10 cellular contexts compared by ENCODE assay signal in the genomic region with DNA sequence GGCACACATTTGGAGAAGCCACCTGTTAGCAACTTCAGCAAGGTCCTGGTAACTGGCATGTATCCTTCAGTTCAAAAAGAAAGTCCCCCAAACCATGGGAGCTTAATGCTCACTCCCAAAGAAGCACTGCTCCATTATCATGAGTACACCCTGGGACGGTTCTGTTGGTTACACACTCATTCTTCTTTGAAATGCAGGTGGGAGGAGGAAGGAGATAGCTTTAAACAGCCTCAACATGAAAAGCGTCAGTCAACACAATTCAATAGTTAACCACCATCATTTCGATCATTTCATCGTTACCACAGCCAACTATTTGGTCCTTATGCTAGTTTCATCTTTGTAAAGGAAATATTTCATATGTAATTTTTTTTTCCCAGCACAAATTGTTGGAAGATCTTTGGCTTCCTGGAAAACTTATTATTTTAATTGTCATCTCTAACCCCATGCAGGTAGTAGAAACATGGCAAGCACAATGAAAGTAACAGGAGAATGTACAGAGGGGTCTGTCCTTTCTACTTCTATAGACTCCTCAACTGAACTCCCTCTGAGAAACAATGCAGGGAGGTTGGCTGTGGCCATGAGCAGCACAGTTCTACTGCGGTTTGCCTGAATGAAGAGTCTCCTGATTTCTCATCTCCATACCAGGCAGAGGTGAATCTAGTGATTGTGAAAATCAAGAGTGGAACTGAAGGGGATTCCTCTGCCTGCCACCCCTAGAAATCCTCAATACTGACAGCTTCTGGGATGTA.
DNase-seq lines count a peak whose midpoint lies in the region; ATAC-seq and TF ChIP-seq lines count a peak whose summit lies in the region.
"Had no signal": no experiment of that assay in that cellular context is flagged by ENCODE, and none has a peak within 500 bp of the region (broad histone marks: within the 10 kb centered on the region; RNA-seq: fewer than 3 reads in every experiment).

No MANE protein-coding gene starts in this region.

- 59% methylated on average over 5 of the region's 5 CpGs for WGBS in HUES64
- 88 to 93% methylated on average over 5 of the region's 5 CpGs for WGBS in tibial nerve, 2 donors

- TF ChIP-seq EP300 in tibial nerve (IDR thresholded peaks at IDR 0.05) = no peak

- H3K27ac ChIP-seq in HUES64 (ENCODE audit: low read depth, low read length) (peak overlapping the region; percentile 61; the same call in 1 of the 2 replicates), WERI-Rb-1 (no peak overlapping the region), tibial nerve (no peak overlapping the region)

- CTCF ChIA-PET in activated CD4-positive, alpha-beta T cell treated with anti-CD3 and anti-CD28 coated beads for 36 hours (lab: Charles Lee) = interaction anchor here (0.6 to 1.7 kb wide), 3 partner anchors 23 to 104 kb away, joined by 3 to 5 read pairs (median 3); no protein-coding TSS in a partner anchor

- POLR2A ChIA-PET in activated CD4-positive, alpha-beta T cell treated with anti-CD3 and anti-CD28 coated beads for 36 hours (lab: Charles Lee) = interaction anchor here (0.7 to 1.2 kb wide), 5 partner anchors 13 to 183 kb away, joined by 3 to 4 read pairs (median 3); no protein-coding TSS in a partner anchor

- TF ChIP-seq CTCF in WERI-Rb-1 (IDR thresholded peaks at IDR 0.05; ENCODE audit: low read depth, low read length) (no peak), tibial nerve (IDR thresholded peaks at IDR 0.05) (no peak)

- H3K4me1 ChIP-seq in HUES64 (ENCODE audit: insufficient read depth, low read length) (peaks cover 51% of the 10 kb centered on the region), tibial nerve (peaks cover 0 to 26% (median 3%) of the 10 kb centered on the region in 4 donors)

- no peaks in the 10 kb centered on the region for H3K27me3 Mint-ChIP-seq in activated CD4-positive, alpha-beta T cell treated with anti-CD3 and anti-CD28 coated beads for 36 hours
- H3K27me3 Mint-ChIP-seq in activated naive CD8-positive, alpha-beta T cell treated with anti-CD3 and anti-CD28 coated beads for 36 hours = no peaks in the 10 kb centered on the region

- peaks cover 80% of the 10 kb centered on the region for H3K4me1 Mint-ChIP-seq in activated CD4-positive, alpha-beta T cell treated with anti-CD3 and anti-CD28 coated beads for 36 hours
- peaks cover 79% of the 10 kb centered on the region for H3K4me1 Mint-ChIP-seq in activated naive CD8-positive, alpha-beta T cell treated with anti-CD3 and anti-CD28 coated beads for 36 hours

- peak overlapping the region; percentile 62 for H3K4me3 Mint-ChIP-seq in activated CD4-positive, alpha-beta T cell treated with anti-CD3 and anti-CD28 coated beads for 36 hours
- H3K4me3 Mint-ChIP-seq in activated naive CD8-positive, alpha-beta T cell treated with anti-CD3 and anti-CD28 coated beads for 36 hours = peak overlapping the region; percentile 71

- H3K36me3 ChIP-seq in HUES64 (ENCODE audit: insufficient read depth, low read length) (peaks cover 5% of the 10 kb centered on the region; the same call in 1 of the 2 replicates), WERI-Rb-1 (no peaks in the 10 kb centered on the region), tibial nerve (no peaks in the 10 kb centered on the region)

- H3K9me3 ChIP-seq in HUES64 (ENCODE audit: insufficient read depth, low read depth, low read length) = no peaks in the 10 kb centered on the region
- H3K9me3 ChIP-seq in WERI-Rb-1 (ENCODE audit: severe bottlenecking) = no peaks in the 10 kb centered on the region
- H3K9me3 ChIP-seq in tibial nerve = no peaks in the 10 kb centered on the region

- intact Hi-C loops in activated CD4-positive, alpha-beta T cell treated with anti-CD3 and anti-CD28 coated beads for 36 hours (cut with DNase I, micrococcal nuclease) = loop anchor here (1.0 to 10.0 kb wide), 4 partner anchors 183 to 1609 kb away; a partner anchor contains a TSS

- H3K4me3 ChIP-seq in HUES64 (ENCODE audit: low read length) (no peak overlapping the region), WERI-Rb-1 (ENCODE audit: low read depth, low read length) (no peak overlapping the region), tibial nerve (no peak overlapping the region)

- H3K27ac Mint-ChIP-seq in activated CD4-positive, alpha-beta T cell treated with anti-CD3 and anti-CD28 coated beads for 36 hours = peak overlapping the region; percentile 92
- H3K27ac Mint-ChIP-seq in activated naive CD8-positive, alpha-beta T cell treated with anti-CD3 and anti-CD28 coated beads for 36 hours = peak overlapping the region; percentile 90

- H3K9ac ChIP-seq in HUES64 (ENCODE audit: low read depth, low read length) = no peak overlapping the region

- DNase-seq in activated CD4-positive, alpha-beta T cell treated with anti-CD3 and anti-CD28 coated beads for 36 hours = peak; percentile 64
- DNase-seq in activated CD4-positive, alpha-beta T cell treated with anti-CD3 and anti-CD28 coated beads for 1 hour = no peak
- DNase-seq in activated naive CD8-positive, alpha-beta T cell treated with anti-CD3 and anti-CD28 coated beads for 36 hours = no peak
- peak; percentile 33 to 41 for DNase-seq in stimulated activated CD4-positive, alpha-beta T cell treated with anti-CD3 and anti-CD28 coated beads, Interleukin-2, amount 100 ng/mL, for 24 hours
- DNase-seq in WERI-Rb-1 (no peak), tibial nerve (ENCODE audit: low spot score in 2 of 2) (no peak)
- DNase-seq: SIG-M5 had no signal

- ATAC-seq in activated CD4-positive, alpha-beta T cell treated with anti-CD3 and anti-CD28 coated beads for 36 hours = peak; percentile 70
- ATAC-seq in GM21529 (IDR thresholded peaks at IDR 0.05; ENCODE audit: unreplicated experiment) = no peak
- ATAC-seq: HCT116 had no signal

- H3K9me3 Mint-ChIP-seq in activated CD4-positive, alpha-beta T cell treated with anti-CD3 and anti-CD28 coated beads for 36 hours (ENCODE audit: low read depth) = peaks cover 2% of the 10 kb centered on the region
- no peaks in the 10 kb centered on the region for H3K9me3 Mint-ChIP-seq in activated naive CD8-positive, alpha-beta T cell treated with anti-CD3 and anti-CD28 coated beads for 36 hours

- TF ChIP-seq POLR2A in tibial nerve (IDR thresholded peaks at IDR 0.05) = no peak

- H3K27me3 ChIP-seq in HUES64 (ENCODE audit: insufficient read depth, low read length) (no peaks in the 10 kb centered on the region), WERI-Rb-1 (ENCODE audit: insufficient read depth, low read depth, severe bottlenecking) (no peaks in the 10 kb centered on the region), tibial nerve (no peaks in the 10 kb centered on the region)

- H3K36me3 Mint-ChIP-seq in activated CD4-positive, alpha-beta T cell treated with anti-CD3 and anti-CD28 coated beads for 36 hours (ENCODE audit: low read depth) = peaks cover 38% of the 10 kb centered on the region
- H3K36me3 Mint-ChIP-seq in activated naive CD8-positive, alpha-beta T cell treated with anti-CD3 and anti-CD28 coated beads for 36 hours = peaks cover 39% of the 10 kb centered on the region

Comparison
In these comparisons a context has a peak if more than half of its experiments do, and no peak if none do; other contexts are left out.
1. DNase-seq: peak in activated CD4-positive, alpha-beta T cell treated with anti-CD3 and anti-CD28 coated beads for 36 hours (single experiment) and stimulated activated CD4-positive, alpha-beta T cell treated with anti-CD3 and anti-CD28 coated beads, Interleukin-2, amount 100 ng/mL, for 24 hours (2 of 2); none in activated CD4-positive, alpha-beta T cell treated with anti-CD3 and anti-CD28 coated beads for 1 hour (single experiment), activated naive CD8-positive, alpha-beta T cell treated with anti-CD3 and anti-CD28 coated beads for 36 hours (single experiment), WERI-Rb-1 (single experiment) and tibial nerve (0 of 2).